In genomic region chr1:54310439-54311328, GRCh38 we compare ENCODE assay signal across 8 cellular contexts.
A peak's percentile ranks its signal among the peaks of the same experiment; 100 is the strongest.
DNase-seq lines count a peak whose midpoint lies in the region; ATAC-seq and TF ChIP-seq lines count a peak whose summit lies in the region.

No MANE protein-coding gene starts in this region.

- no peaks in the 10 kb centered on the region for H3K27me3 Mint-ChIP-seq in activated naive CD8-positive, alpha-beta T cell
- H3K27me3 Mint-ChIP-seq in immature natural killer cell (ENCODE audit: low read depth in 3 of 3): no peaks in the 10 kb centered on the region

- no peak overlapping the region for H3K9ac ChIP-seq in MM.1S (ENCODE audit: low read length)

- H3K27me3 ChIP-seq in MM.1S (replicated peaks; ENCODE audit: insufficient read depth, low read length): no peaks in the 10 kb centered on the region
- H3K27me3 ChIP-seq in upper lobe of left lung: no peaks in the 10 kb centered on the region

- no peak overlapping the region for H3K27ac ChIP-seq in MM.1S (ENCODE audit: low read length)
- H3K27ac ChIP-seq in upper lobe of left lung: peak overlapping the region in 2 of 4 donors; percentile 33 to 38

- TF ChIP-seq POLR2A in upper lobe of left lung (IDR thresholded peaks at IDR 0.05): no peak

- no peaks in the 10 kb centered on the region for H3K36me3 ChIP-seq in MM.1S (replicated peaks; ENCODE audit: insufficient read depth, low read length)
- H3K36me3 ChIP-seq in upper lobe of left lung: no peaks in the 10 kb centered on the region

- H3F3A ChIP-seq in MM.1S (ENCODE audit: insufficient read depth, low read length): no peaks in the 10 kb centered on the region

- TF ChIP-seq EP300 in upper lobe of left lung (IDR thresholded peaks at IDR 0.05): no peak

- H3K4me1 ChIP-seq in MM.1S (ENCODE audit: low read length) (no peaks in the 10 kb centered on the region), upper lobe of left lung (peaks cover 30 to 62% (median 45%) of the 10 kb centered on the region in 4 donors)

- no peaks in the 10 kb centered on the region for H4K20me1 ChIP-seq in MM.1S (ENCODE audit: insufficient read depth, low read length)

- peak overlapping the region; percentile 87 for H3K27ac Mint-ChIP-seq in activated naive CD8-positive, alpha-beta T cell
- H3K27ac Mint-ChIP-seq in immature natural killer cell: peak overlapping the region; percentile 38 to 87 (median 70)

- peak in 1 of 2 donors; percentile 35 for ATAC-seq in upper lobe of left lung (ENCODE audit: low FRiP score in 2 of 2)
- no peak for ATAC-seq in omental fat pad (ENCODE audit: low FRiP score)

- peak overlapping the region; percentile 31 for H3K4me3 Mint-ChIP-seq in activated naive CD8-positive, alpha-beta T cell
- H3K4me3 Mint-ChIP-seq in immature natural killer cell: peak overlapping the region in 4 of 5 donors; percentile 5 to 49 (median 48)

- H3K4me2 ChIP-seq in MM.1S (ENCODE audit: low read depth, low read length): no peak overlapping the region

- 59 to 62% methylated on average over 12 of the region's 12 CpGs for WGBS in upper lobe of left lung, 2 donors

- peaks cover 76% of the 10 kb centered on the region for H3K4me1 Mint-ChIP-seq in activated naive CD8-positive, alpha-beta T cell (ENCODE audit: low read depth)
- peaks cover 81 to 96% of the 10 kb centered on the region in 2 donors for H3K4me1 Mint-ChIP-seq in immature natural killer cell

- peak; percentile 59 for DNase-seq in NCI-H748 (lab: John Stamatoyannopoulos, UW; ENCODE audit: unreplicated experiment)
- no peak for DNase-seq in NCI-H748 treated with DMSO at 0.1 percent for 48 hours (lab: John Stamatoyannopoulos, UW)
- no peak for DNase-seq in MM.1S
- DNase-seq in immature natural killer cell: peak in 2 of 3 donors; percentile 23 to 31
- peak in 1 of 2 donors; percentile 45 for DNase-seq in upper lobe of left lung
- DNase-seq in omental fat pad (ENCODE audit: low spot score): no peak
- no peak for DNase-seq in NCI-H1694 (lab: John Stamatoyannopoulos, UW)

- peaks cover 23% of the 10 kb centered on the region for H3K79me2 ChIP-seq in MM.1S (ENCODE audit: low read length)

- H3K36me3 Mint-ChIP-seq in activated naive CD8-positive, alpha-beta T cell: no peaks in the 10 kb centered on the region
- no peaks in the 10 kb centered on the region for H3K36me3 Mint-ChIP-seq in immature natural killer cell

- H3K9me3 ChIP-seq in MM.1S (replicated peaks; ENCODE audit: insufficient read depth, low read length) (no peaks in the 10 kb centered on the region), upper lobe of left lung (no peaks in the 10 kb centered on the region)

- TF ChIP-seq CTCF in MM.1S (IDR thresholded peaks at IDR 0.05; ENCODE audit: low read length) (peak; percentile 37), upper lobe of left lung (IDR thresholded peaks at IDR 0.05) (peak in 5 of 6 experiments; percentile 35 to 65 (median 50)), omental fat pad (IDR thresholded peaks at IDR 0.05) (no peak)

- no peaks in the 10 kb centered on the region for H3K9me3 Mint-ChIP-seq in activated naive CD8-positive, alpha-beta T cell (ENCODE audit: low read depth)
- no peaks in the 10 kb centered on the region for H3K9me3 Mint-ChIP-seq in immature natural killer cell

- H3K4me3 ChIP-seq in MM.1S (ENCODE audit: low read length) (no peak overlapping the region), upper lobe of left lung (no peak overlapping the region)

- no peak overlapping the region for H2AFZ ChIP-seq in MM.1S (ENCODE audit: low read length)

- no peaks in the 10 kb centered on the region for H3K9me2 ChIP-seq in MM.1S (replicated peaks; ENCODE audit: insufficient read depth, low read length)

Comparison
In these comparisons a context has a peak if more than half of its experiments do, and no peak if none do; other contexts are left out.
1. DNase-seq: peak in NCI-H748 (single experiment) and immature natural killer cell (2 of 3); none in NCI-H748 treated with DMSO at 0.1 percent for 48 hours (single experiment), MM.1S (single experiment), omental fat pad (single experiment) and NCI-H1694 (single experiment).
2. CTCF ChIP-seq: peak in MM.1S (single experiment) and upper lobe of left lung (5 of 6); none in omental fat pad (0 of 3).